17 cellular contexts compared by ENCODE assay signal in genomic region chr1:212613440-212614335, GRCh38. TPM values are rescaled to one million over a fixed set of nuclear protein-coding genes. Genes with fewer than 3 reads are reported as not detected.
DNase-seq lines count a peak whose midpoint lies in the region; ATAC-seq, FAIRE-seq and TF ChIP-seq lines count a peak whose summit lies in the region.
"Had no signal": no experiment of that assay in that cellular context is flagged by ENCODE, and none has a peak within 500 bp of the region (broad histone marks: within the 10 kb centered on the region; RNA-seq: fewer than 3 reads in every experiment).

No MANE protein-coding gene starts in this region.

- intact Hi-C loops in GM12878 (cut with micrococcal nuclease; ENCODE audit: unreplicated experiment), result loop anchor here (5.0 kb wide), 1 partner anchor 339 kb away; the partner anchor contains the start of gene VASH2
- intact Hi-C loops in PC-9 (cut with micrococcal nuclease; ENCODE audit: unreplicated experiment), result no loop called here

- no peak overlapping the region for H3K23ac ChIP-seq in trophoblast cell (ENCODE audit: low read length)

- BruUV-seq in GM12878 (replicated peaks; lab: Mats Ljungman, UMichigan) (no TSS peak), PC-9 (replicated peaks; lab: Mats Ljungman, UMichigan) (no TSS peak)

- H3K36me3 ChIP-seq in GM12878 (ENCODE audit: control insufficient read depth in 2 of 2, insufficient read depth in 2 of 2, low read length in 1 of 2) (peaks cover 5 to 21% of the 10 kb centered on the region in 2 experiments; a peak in 3 of 4 replicates), trophoblast cell (ENCODE audit: control insufficient read depth in 1 of 2, insufficient read depth in 2 of 2, low read length in 2 of 2) (peaks cover 42 to 43% of the 10 kb centered on the region in 2 experiments), PC-9 (ENCODE audit: low read depth) (no peaks in the 10 kb centered on the region)

- ATAC-seq in GM12878, result peak; percentile 8
- ATAC-seq: body of pancreas, Right ventricle myocardium inferior had no signal

- H2AFZ ChIP-seq in GM12878 (ENCODE audit: control insufficient read depth, low read depth, low read length), result no peak overlapping the region; the same call in 1 of the 2 replicates
- no peak overlapping the region for H2AFZ ChIP-seq in trophoblast cell (ENCODE audit: insufficient read depth, low read length, poor library complexity)
- no peak overlapping the region for H2AFZ ChIP-seq in PC-9

- H3K27me3 Mint-ChIP-seq in T-helper 1 cell treated with Interleukin-12 subunit alpha and Interleukin-12 subunit beta and Interleukin-4 antibody, amounts not matched to agents 30 μg/mL and 1 μg/mL, for 36 hours (ENCODE audit: low read depth), result no peaks in the 10 kb centered on the region

- H3K9ac ChIP-seq in GM12878 (ENCODE audit: control insufficient read depth, insufficient read depth, low read length) (peak overlapping the region; percentile 32; the same call in 1 of the 2 replicates), trophoblast cell (ENCODE audit: low read length) (no peak overlapping the region)

- DNase-seq in T-helper 1 cell, result no peak
- peak; percentile 88 for DNase-seq in LHCN-M2 (ENCODE audit: low read depth)
- DNase-seq in GM12878 (ENCODE audit: low read depth, low spot score), result no peak
- peak; percentile 22 to 53 for DNase-seq in trophoblast cell
- DNase-seq in NCI-H524 treated with DMSO at 0.1 percent for 48 hours (lab: John Stamatoyannopoulos, UW), result no peak
- DNase-seq in NCI-H1048 (lab: John Stamatoyannopoulos, UW), result no peak
- no peak for DNase-seq in PC-9
- DNase-seq: 8988T, body of pancreas, Caco-2, H7, NCI-H1105 treated with DMSO at 0.1 percent for 48 hours, NCI-H524, testis had no signal

- H4K20me1 ChIP-seq in GM12878 (ENCODE audit: control insufficient read depth, insufficient read depth) (no peaks in the 10 kb centered on the region), PC-9 (ENCODE audit: insufficient read depth) (peaks cover 14% of the 10 kb centered on the region; the same call in 1 of the 2 replicates)

- H3K4me3 Mint-ChIP-seq in T-helper 1 cell treated with Interleukin-12 subunit alpha and Interleukin-12 subunit beta and Interleukin-4 antibody, amounts not matched to agents 30 μg/mL and 1 μg/mL, for 36 hours, result no peak overlapping the region

- peak overlapping the region; percentile 28 for H2BK120ac ChIP-seq in trophoblast cell (ENCODE audit: insufficient read depth, low read length, poor library complexity)

- 81% methylated on average over 8 of the region's 8 CpGs for WGBS in GM12878 (ENCODE audit: insufficient coverage, insufficient replicate concordance, low lambda C conversion rate, missing lambda C conversion rate)
- no CpG with 5 or more reads among the region's 8 CpGs for WGBS in trophoblast cell (ENCODE audit: extremely low coverage, insufficient coverage, insufficient read length)

- RAD21 ChIA-PET in GM12878 (lab: Charles Lee; ENCODE audit: unreplicated experiment), result interaction anchor here (0.5 to 2.1 kb wide), 17 partner anchors 17 to 454 kb away, joined by 3 to 20 read pairs (median 4); no protein-coding TSS in a partner anchor

- no peak for FAIRE-seq in GM12878 (lab: Jason Lieb, UNC)

- H3K4me1 Mint-ChIP-seq in T-helper 1 cell treated with Interleukin-12 subunit alpha and Interleukin-12 subunit beta and Interleukin-4 antibody, amounts not matched to agents 30 μg/mL and 1 μg/mL, for 36 hours (ENCODE audit: low read depth), result peaks cover 46% of the 10 kb centered on the region

- H4K91ac ChIP-seq in trophoblast cell (ENCODE audit: low read depth, low read length), result no peak overlapping the region

- H2BK12ac ChIP-seq in trophoblast cell (ENCODE audit: low read length), result no peak overlapping the region

- H3K79me1 ChIP-seq in trophoblast cell (ENCODE audit: low read length), result peaks cover 14% of the 10 kb centered on the region

- H3K9me3 Mint-ChIP-seq in T-helper 1 cell treated with Interleukin-12 subunit alpha and Interleukin-12 subunit beta and Interleukin-4 antibody, amounts not matched to agents 30 μg/mL and 1 μg/mL, for 36 hours, result no peaks in the 10 kb centered on the region
- H3K9me3 Mint-ChIP-seq: neural crest cell had no signal

- in situ Hi-C loops in GM12878 (cut with MboI), result no loop called here

- TF ChIP-seq RAD21 in GM12878 (IDR thresholded peaks at IDR 0.05; ENCODE audit: insufficient read depth, low read depth, low read length), result no peak

- peak overlapping the region; percentile 2 for H3K4ac ChIP-seq in trophoblast cell (ENCODE audit: low read depth, low read length)

- H3K27me3 ChIP-seq in GM12878 (replicated peaks in 1 of 2; ENCODE audit: control insufficient read depth in 2 of 2, insufficient read depth in 2 of 2, low read length in 1 of 2), result no peaks in the 10 kb centered on the region
- no peaks in the 10 kb centered on the region for H3K27me3 ChIP-seq in trophoblast cell (ENCODE audit: insufficient read depth, low read length)
- peaks cover 13% of the 10 kb centered on the region for H3K27me3 ChIP-seq in PC-9 (ENCODE audit: insufficient read depth, low read depth)
- H3K27me3 ChIP-seq: body of pancreas, testis had no signal

- H3K9me3 ChIP-seq in GM12878 (replicated peaks; ENCODE audit: control insufficient read depth, insufficient read depth, low read length), result no peaks in the 10 kb centered on the region
- H3K9me3 ChIP-seq in trophoblast cell (ENCODE audit: insufficient read depth, low read depth, low read length), result no peaks in the 10 kb centered on the region
- H3K9me3 ChIP-seq in PC-9 (ENCODE audit: insufficient read depth, low read depth), result no peaks in the 10 kb centered on the region
- H3K9me3 ChIP-seq: body of pancreas, Caco-2, testis had no signal

- no peaks in the 10 kb centered on the region for H3K9me2 ChIP-seq in PC-9 (ENCODE audit: insufficient read depth)

- peaks cover 42% of the 10 kb centered on the region for H3K36me3 Mint-ChIP-seq in T-helper 1 cell treated with Interleukin-12 subunit alpha and Interleukin-12 subunit beta and Interleukin-4 antibody, amounts not matched to agents 30 μg/mL and 1 μg/mL, for 36 hours (ENCODE audit: low read depth)

- peaks cover 61% of the 10 kb centered on the region for H3K79me2 ChIP-seq in GM12878 (ENCODE audit: control insufficient read depth, insufficient read depth, low read length)
- peaks cover 18% of the 10 kb centered on the region for H3K79me2 ChIP-seq in trophoblast cell (ENCODE audit: control insufficient read depth, insufficient read depth, low read length, poor library complexity)
- H3K79me2 ChIP-seq in PC-9 (ENCODE audit: low read depth), result no peaks in the 10 kb centered on the region

- H3K18ac ChIP-seq in trophoblast cell (ENCODE audit: low read length), result peak overlapping the region; percentile 7

- peak overlapping the region; percentile 72 for H3K27ac Mint-ChIP-seq in T-helper 1 cell treated with Interleukin-12 subunit alpha and Interleukin-12 subunit beta and Interleukin-4 antibody, amounts not matched to agents 30 μg/mL and 1 μg/mL, for 36 hours

- no peak overlapping the region for H2BK5ac ChIP-seq in trophoblast cell (ENCODE audit: low read depth, low read length, poor library complexity)

- H4K8ac ChIP-seq in trophoblast cell (ENCODE audit: low read depth, low read length), result peak overlapping the region; percentile 31

- no peak overlapping the region for H3K14ac ChIP-seq in trophoblast cell (ENCODE audit: low read length)

- no peak for TF ChIP-seq EP300 in GM12878 (IDR thresholded peaks at IDR 0.05; ENCODE audit: borderline replicate concordance in 1 of 2, control insufficient read depth in 1 of 2, low read depth in 2 of 2, low read length in 2 of 2)

- no peak for TF ChIP-seq POLR2A in GM12878 (IDR thresholded peaks at IDR 0.05; ENCODE audit: low read depth, low read length)

- H3F3A ChIP-seq in PC-9 (ENCODE audit: insufficient read depth, low read depth), result no peaks in the 10 kb centered on the region

- H3K4me2 ChIP-seq in GM12878 (ENCODE audit: control insufficient read depth, insufficient read depth) (peak overlapping the region; percentile 60), trophoblast cell (ENCODE audit: low read length) (no peak overlapping the region), PC-9 (no peak overlapping the region)

- no peak overlapping the region for H2AK5ac ChIP-seq in trophoblast cell (ENCODE audit: low read length)

- H3K4me1 ChIP-seq in GM12878 (ENCODE audit: control insufficient read depth, insufficient read depth, low read length), result peaks cover 27% of the 10 kb centered on the region
- H3K4me1 ChIP-seq in trophoblast cell (ENCODE audit: control insufficient read depth in 1 of 2, insufficient read depth in 2 of 2, low read length in 2 of 2), result peaks cover 15 to 29% of the 10 kb centered on the region in 2 experiments
- peaks cover 11% of the 10 kb centered on the region for H3K4me1 ChIP-seq in PC-9 (replicated peaks; ENCODE audit: insufficient read depth)
- H3K4me1 ChIP-seq: testis had no signal

- SMC1A ChIA-PET in GM12878 (lab: Charles Lee; ENCODE audit: uncharacterized antibody, unreplicated experiment), result interaction anchor here (0.6 to 3.0 kb wide), 16 partner anchors 9 to 169 kb away, joined by 3 to 24 read pairs (median 5); no protein-coding TSS in a partner anchor

- TF ChIP-seq CTCF in GM12878 (IDR thresholded peaks at IDR 0.05 in 2 of 3, conservative IDR thresholded peaks at IDR 0.05 in 1 of 3; ENCODE audit: control insufficient read depth in 2 of 3, extremely low read depth in 1 of 3, insufficient read depth in 1 of 3, low read depth in 3 of 3, low read length in 3 of 3), result no peak
- no peak for TF ChIP-seq CTCF in PC-9 (conservative IDR thresholded peaks at IDR 0.05)

- H3K27ac ChIP-seq in GM12878 (ENCODE audit: control insufficient read depth, insufficient read depth) (peak overlapping the region; percentile 66), trophoblast cell (ENCODE audit: low read depth, low read length) (no peak overlapping the region), PC-9 (no peak overlapping the region)
- H3K27ac ChIP-seq: body of pancreas, testis had no signal

- H3K4me3 ChIP-seq in GM12878 (peak overlapping the region; percentile 65; the same call in 1 of the 2 replicates), trophoblast cell (ENCODE audit: low read depth, low read length) (no peak overlapping the region), PC-9 (no peak overlapping the region)
- H3K4me3 ChIP-seq: body of pancreas, testis had no signal

- H4K12ac ChIP-seq in trophoblast cell (ENCODE audit: low read depth, low read length), result peak overlapping the region; percentile 36

- POLR2A ChIA-PET in GM12878 (lab: Charles Lee) (interaction anchor here (0.6 to 2.0 kb wide), 10 partner anchors 9 to 1317 kb away, joined by 3 to 11 read pairs (median 5); no protein-coding TSS in a partner anchor), PC-9 (lab: Charles Lee; ENCODE audit: unreplicated experiment) (interaction anchor here (0.6 kb wide), 1 partner anchor 55 kb away, joined by 3 read pairs; no protein-coding TSS in a partner anchor)

- CTCF ChIA-PET in GM12878 (lab: Yijun Ruan, JAX) (interaction anchor here (0.8 to 4.0 kb wide), 12 partner anchors 9 to 158 kb away, joined by 3 to 25 read pairs (median 4); no protein-coding TSS in a partner anchor), PC-9 (lab: Charles Lee) (interaction anchor here (0.6 kb wide), 1 partner anchor 897 kb away, joined by 3 read pairs; no protein-coding TSS in a partner anchor)

RNA-seq across cellular contexts. Expression of gene ATF3, which starts 5.1 kb away (rescaled TPM):
- 0.58 and 1.1 TPM in 2 replicates for total RNA-seq in LHCN-M2 (2014; rRNA removed)
- polyA plus RNA-seq in LHCN-M2 (2012), result 1.0 TPM
- 11.6 and 13.9 TPM in 2 replicates for total RNA-seq in GM12878 (2013; cell fraction: nucleolus; rRNA removed)
- 7.3 and 8.1 TPM in 2 replicates for total RNA-seq in GM12878 (2014; rRNA removed)
- total RNA-seq in GM12878 (2014; rRNA removed; fragmentation: Illumina TruSeq; extraction: Trizol), result 9.4 and 11.5 TPM in 2 replicates
- total RNA-seq in GM12878 (2021), result 9.5 and 11.2 TPM in 2 replicates
- polyA plus RNA-seq in GM12878 (2011; ENCODE audit: low read depth), result 24.4 TPM
- polyA plus RNA-seq in GM12878 (2011; rRNA removed), result 13.9 and 15.9 TPM in 2 replicates
- 8.8 and 10.4 TPM in 2 replicates for polyA plus RNA-seq in GM12878 (2011; cell fraction: cytosol; rRNA removed)
- 15.9 and 21.2 TPM in 2 replicates for polyA plus RNA-seq in GM12878 (2011; cell fraction: nucleus; rRNA removed)
- 24.2 and 26.5 TPM in 2 replicates for polyA plus RNA-seq in GM12878 (2012)
- 9.5 and 11.5 TPM in 2 replicates for polyA plus RNA-seq in GM12878 (2014; fragmentation: Illumina TruSeq; extraction: Trizol)
- 1 to 10 TPM; 3.0 to 3.4 TPM for polyA plus RNA-seq in GM12878 (2014; fragmentation: Nextera tagmentation; extraction: Ambion mirVana)
- 8.5 and 11.4 TPM in 2 replicates for polyA plus RNA-seq in GM12878 (2014; rRNA removed)
- polyA plus RNA-seq in GM12878 (2016; fragmentation: Nextera tagmentation; extraction: Ambion mirVana), result 1 to 10 TPM; 5.6 to 6.7 TPM
- polyA minus RNA-seq in GM12878 (2011; rRNA and poly(A)+ RNA removed), result 12.6 and 17.7 TPM in 2 replicates
- polyA minus RNA-seq in GM12878 (2011; cell fraction: cytosol; rRNA and poly(A)+ RNA removed), result 4.6 and 6.1 TPM in 2 replicates
- 19.9 and 25.7 TPM in 2 replicates for polyA minus RNA-seq in GM12878 (2011; cell fraction: nucleus; rRNA and poly(A)+ RNA removed)
- polyA plus RNA-seq in trophoblast cell (2013), result 120 and 125 TPM in 2 replicates
- 10.2 and 10.8 TPM in 2 replicates for total RNA-seq in PC-9 (2021)

Comparison
In these comparisons a context has a peak if more than half of its experiments do, and no peak if none do; other contexts are left out.
1. DNase-seq: peak in LHCN-M2 (single experiment) and trophoblast cell (2 of 2); none in T-helper 1 cell (0 of 5), GM12878 (single experiment), NCI-H524 treated with DMSO at 0.1 percent for 48 hours (single experiment), NCI-H1048 (single experiment) and PC-9 (0 of 2).